In the genomic region with DNA sequence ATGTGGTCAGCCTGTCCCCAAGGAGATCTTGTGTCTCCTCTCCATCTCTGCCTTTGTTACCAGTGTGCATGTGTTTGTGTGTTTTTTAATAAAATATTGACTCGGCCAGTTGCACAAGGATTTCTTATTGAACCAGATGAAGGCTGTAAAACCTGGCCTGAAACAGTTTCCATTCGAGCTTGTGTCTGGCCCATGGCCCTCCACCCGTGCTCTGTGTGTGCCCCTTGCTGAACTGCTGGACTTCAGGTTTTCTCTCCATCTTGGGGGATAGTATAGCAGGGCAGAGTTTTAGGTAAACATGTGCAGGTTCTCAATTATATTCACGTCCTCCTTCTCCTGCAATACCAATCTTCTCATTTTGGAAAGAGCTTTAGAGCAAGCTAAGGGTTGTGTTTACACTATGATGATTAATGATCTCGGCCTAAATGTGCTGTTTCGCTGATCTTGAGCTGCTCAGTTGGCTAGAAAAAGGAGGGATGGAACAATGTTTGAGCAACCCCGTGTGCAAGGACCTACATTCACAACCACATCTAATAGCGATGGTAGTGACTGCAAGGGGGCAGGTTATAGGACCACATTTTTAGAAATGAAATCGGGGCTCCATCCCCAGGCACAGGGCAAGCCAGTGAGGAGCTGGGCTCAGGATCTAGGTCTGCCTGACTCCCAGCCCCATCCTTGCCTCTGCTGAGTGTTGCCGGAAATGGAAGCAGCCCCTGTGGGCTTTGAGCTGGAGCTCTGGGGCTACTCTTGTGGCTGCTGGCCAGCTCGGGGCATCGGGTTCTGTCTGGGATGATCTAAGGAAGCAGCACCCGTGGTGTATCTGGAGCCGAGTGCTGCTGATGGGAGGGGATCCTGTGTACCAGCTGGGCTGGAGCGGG, we compare ENCODE assay signal across 13 cellular contexts. TPM values are rescaled to one million over a fixed set of nuclear protein-coding genes. Genes with fewer than 3 reads are reported as not detected.
DNase-seq lines count a peak whose midpoint lies in the region; ATAC-seq, FAIRE-seq and TF ChIP-seq lines count a peak whose summit lies in the region.
"Had no signal": no experiment of that assay in that cellular context is flagged by ENCODE, and none has a peak within 500 bp of the region (broad histone marks: within the 10 kb centered on the region; RNA-seq: fewer than 3 reads in every experiment).

No MANE protein-coding gene starts in this region.

- no peak overlapping the region for H4K91ac ChIP-seq in H1 (replicated peaks; ENCODE audit: insufficient read length, low read length)

- no peaks in the 10 kb centered on the region for H3K79me2 ChIP-seq in H1 (ENCODE audit: control insufficient read depth in 1 of 2, insufficient read depth in 2 of 2, low read length in 2 of 2)

- H3K4me1 Mint-ChIP-seq in activated CD4-positive, alpha-beta T cell treated with anti-CD3 and anti-CD28 coated beads, Interleukin-2, amount 10 ng/mL, durations not matched to agents 7 days and 5 days, result peaks cover 42% of the 10 kb centered on the region
- H3K4me1 Mint-ChIP-seq in WTC11, result peaks cover 24% of the 10 kb centered on the region

- 0 out of 2 replicates have a peak overlapping the region, but pooled peaks have one; percentile 36 for H2BK5ac ChIP-seq in H1 (ENCODE audit: low read depth, low read length)

- peaks cover 3% of the 10 kb centered on the region for H3K9me3 Mint-ChIP-seq in activated CD4-positive, alpha-beta T cell treated with anti-CD3 and anti-CD28 coated beads, Interleukin-2, amount 10 ng/mL, durations not matched to agents 7 days and 5 days
- no peaks in the 10 kb centered on the region for H3K9me3 Mint-ChIP-seq in WTC11

- FAIRE-seq in H1 (lab: Jason Lieb, UNC) (no peak), pancreas (lab: Jason Lieb, UNC) (no peak)

- TF ChIP-seq CTCF in WTC11 (IDR thresholded peaks at IDR 0.05) (no peak), H1 (IDR thresholded peaks at IDR 0.05; ENCODE audit: control extremely low read depth in 1 of 3, insufficient read depth in 1 of 3, low read depth in 1 of 3, low read length in 3 of 3) (no peak), pancreas (IDR thresholded peaks at IDR 0.05) (no peak)

- no peak overlapping the region for H2BK120ac ChIP-seq in H1 (replicated peaks; ENCODE audit: low read depth, low read length)

- CTCF ChIA-PET in activated CD4-positive, alpha-beta T cell treated with anti-CD3 and anti-CD28 coated beads, Interleukin-2, amount 10 ng/mL, durations not matched to agents 7 days and 5 days (lab: Charles Lee), result interaction anchor here (0.9 to 6.5 kb wide), 6 partner anchors 13 to 83 kb away, joined by 3 to 25 read pairs (median 4); no protein-coding TSS in a partner anchor
- CTCF ChIA-PET in WTC11 (lab: Charles Lee) (interaction anchor here (0.6 to 4.8 kb wide), 4 partner anchors 10 to 80 kb away, joined by 3 to 33 read pairs (median 6); partner anchors contain the start of gene CMTM7), H1 (lab: Charles Lee; ENCODE audit: partially characterized antibody) (interaction anchor here (0.6 to 3.8 kb wide), 12 partner anchors 9 to 277 kb away, joined by 3 to 23 read pairs (median 3); partner anchors contain the start of gene CMTM7)

- ATAC-seq in WTC11, result no peak
- peak in 3 of 4 donors; percentile 17 to 58 (median 48) for ATAC-seq in pancreas
- no peak for ATAC-seq in GM21717 (IDR thresholded peaks at IDR 0.05; ENCODE audit: unreplicated experiment)
- no peak for ATAC-seq in HG03565 (IDR thresholded peaks at IDR 0.05; ENCODE audit: unreplicated experiment)
- ATAC-seq: psoas muscle had no signal

- TF ChIP-seq RAD21 in H1 (IDR thresholded peaks at IDR 0.05 in 1 of 2, conservative IDR thresholded peaks at IDR 0.05 in 1 of 2; ENCODE audit: low read depth in 2 of 2, low read length in 2 of 2), result no peak

- 81% methylated on average over 15 of the region's 15 CpGs; no CpG with 5 or more reads in 1 of the 2 experiments for WGBS in H1 (ENCODE audit: extremely low coverage in 1 of 2, insufficient coverage in 1 of 2, insufficient read length in 1 of 2, insufficient replicate concordance in 2 of 2, low coverage in 1 of 2, low lambda C conversion rate in 2 of 2, missing lambda C conversion rate in 1 of 2), 2 experiments
- WGBS in pancreas, 2 donors, result 75 to 80% methylated on average over 15 of the region's 15 CpGs

- H3K79me1 ChIP-seq in H1 (ENCODE audit: low read depth, low read length), result no peaks in the 10 kb centered on the region

- H3K23ac ChIP-seq in H1 (ENCODE audit: insufficient read length), result no peak overlapping the region

- no peak overlapping the region for H4K8ac ChIP-seq in H1 (ENCODE audit: extremely low read depth, insufficient read depth, low read length)

- no peak overlapping the region for H2AFZ ChIP-seq in H1 (ENCODE audit: low read length)

- no peak overlapping the region for H3K14ac ChIP-seq in H1 (ENCODE audit: insufficient read length)

- no peaks in the 10 kb centered on the region for H3K27me3 Mint-ChIP-seq in activated CD4-positive, alpha-beta T cell treated with anti-CD3 and anti-CD28 coated beads, Interleukin-2, amount 10 ng/mL, durations not matched to agents 7 days and 5 days
- H3K27me3 Mint-ChIP-seq in WTC11 (ENCODE audit: low read depth), result no peaks in the 10 kb centered on the region

- peak overlapping the region; percentile 96 for H3K27ac Mint-ChIP-seq in activated CD4-positive, alpha-beta T cell treated with anti-CD3 and anti-CD28 coated beads, Interleukin-2, amount 10 ng/mL, durations not matched to agents 7 days and 5 days
- no peak overlapping the region for H3K27ac Mint-ChIP-seq in WTC11

- H3K9me3 ChIP-seq in H1 (ENCODE audit: insufficient read depth in 2 of 2, low read depth in 1 of 2, low read length in 1 of 2), result no peaks in the 10 kb centered on the region
- no peaks in the 10 kb centered on the region for H3K9me3 ChIP-seq in pancreas
- H3K9me3 ChIP-seq: psoas muscle, vagina had no signal

- no peaks in the 10 kb centered on the region for H3K27me3 ChIP-seq in H1 (replicated peaks in 1 of 4; ENCODE audit: control insufficient read depth in 3 of 4, extremely low read depth in 1 of 4, insufficient read depth in 3 of 4, low read length in 3 of 4)
- no peaks in the 10 kb centered on the region for H3K27me3 ChIP-seq in pancreas
- H3K27me3 ChIP-seq: vagina had no signal

- DNase-seq in activated CD4-positive, alpha-beta T cell treated with anti-CD3 and anti-CD28 coated beads, Interleukin-2, amount 10 ng/mL, durations not matched to agents 7 days and 5 days, result no peak
- DNase-seq in activated CD4-positive, alpha-beta T cell treated with anti-CD3 and anti-CD28 coated beads, Interleukin-2, amount 50 U/mL, for 1 hour, result no peak
- no peak for DNase-seq in WTC11 (ENCODE audit: low spot score)
- no peak for DNase-seq in H1 (ENCODE audit: low read depth in 1 of 2, low spot score in 2 of 2)
- no peak for DNase-seq in pancreas
- DNase-seq in NCI-H526 treated with DMSO at 0.1 percent for 48 hours (lab: John Stamatoyannopoulos, UW), result no peak
- DNase-seq: NCI-H187 treated with DMSO at 0.1 percent for 48 hours, psoas muscle, SIG-M5 had no signal

- peaks cover 44% of the 10 kb centered on the region for H3K36me3 Mint-ChIP-seq in activated CD4-positive, alpha-beta T cell treated with anti-CD3 and anti-CD28 coated beads, Interleukin-2, amount 10 ng/mL, durations not matched to agents 7 days and 5 days (ENCODE audit: low read depth)
- H3K36me3 Mint-ChIP-seq in WTC11, result peaks cover 5% of the 10 kb centered on the region

- H3K4me1 ChIP-seq in H1 (replicated peaks in 1 of 4; ENCODE audit: control insufficient read depth in 3 of 4, insufficient read depth in 4 of 4, low read length in 3 of 4) (peaks cover 0 to 16% (median 9%) of the 10 kb centered on the region in 4 experiments; a peak in 6 of 7 replicates), pancreas (no peaks in the 10 kb centered on the region)
- H3K4me1 ChIP-seq: psoas muscle had no signal

- H3K18ac ChIP-seq in H1 (ENCODE audit: extremely low read depth, low read length), result no peak overlapping the region

- no peak overlapping the region for H3K4ac ChIP-seq in H1 (replicated peaks; ENCODE audit: insufficient read length, low read depth, low read length)

- H3K27ac ChIP-seq in H1 (ENCODE audit: low read depth, low read length) (0 out of 2 replicates have a peak overlapping the region, but pooled peaks have one; percentile 7), pancreas (no peak overlapping the region)
- H3K27ac ChIP-seq: KMS-11, psoas muscle, vagina had no signal

- no peak overlapping the region for H3K56ac ChIP-seq in H1 (replicated peaks; ENCODE audit: insufficient read length, low read depth, low read length)

- H3K4me3 ChIP-seq in H1 (ENCODE audit: extremely low read depth in 1 of 4, insufficient read depth in 2 of 4, low read depth in 3 of 4, low read length in 4 of 4) (no peak overlapping the region), pancreas (no peak overlapping the region)
- H3K4me3 ChIP-seq: psoas muscle, vagina had no signal

- no peak overlapping the region for H3K4me2 ChIP-seq in H1 (ENCODE audit: insufficient read depth in 1 of 2, low read depth in 2 of 2, low read length in 2 of 2)
- H3K4me2 ChIP-seq: KMS-11 had no signal

- no peak overlapping the region for H4K5ac ChIP-seq in H1 (ENCODE audit: insufficient read length, low read depth, low read length)

- H2BK12ac ChIP-seq in H1 (ENCODE audit: low read depth, low read length), result peak overlapping the region; percentile 60; the same call in 1 of the 2 replicates

- intact Hi-C loops in pancreas (cut with DNase I), result no loop called here

- H2AK5ac ChIP-seq in H1 (ENCODE audit: low read depth, low read length), result no peak overlapping the region

- no peaks in the 10 kb centered on the region for H4K20me1 ChIP-seq in H1 (replicated peaks in 1 of 2; ENCODE audit: control insufficient read depth in 1 of 2, insufficient read depth in 2 of 2, low read length in 2 of 2)

- POLR2A ChIA-PET in activated CD4-positive, alpha-beta T cell treated with anti-CD3 and anti-CD28 coated beads, Interleukin-2, amount 10 ng/mL, durations not matched to agents 7 days and 5 days (lab: Charles Lee), result no interaction called here
- POLR2A ChIA-PET in WTC11 (lab: Charles Lee), result interaction anchor here (1.1 kb wide), 1 partner anchor 13 kb away, joined by 3 read pairs; no protein-coding TSS in a partner anchor
- POLR2A ChIA-PET in H1 (lab: Charles Lee; ENCODE audit: partially characterized antibody), result interaction anchor here (1.2 kb wide), 1 partner anchor 25 kb away, joined by 4 read pairs; no protein-coding TSS in a partner anchor

- no peak overlapping the region for H3K4me3 Mint-ChIP-seq in activated CD4-positive, alpha-beta T cell treated with anti-CD3 and anti-CD28 coated beads, Interleukin-2, amount 10 ng/mL, durations not matched to agents 7 days and 5 days
- no peak overlapping the region for H3K4me3 Mint-ChIP-seq in WTC11

- no peak for TF ChIP-seq POLR2A in H1 (IDR thresholded peaks at IDR 0.05; ENCODE audit: control extremely low read depth in 1 of 2, low read depth in 2 of 2, low read length in 2 of 2)

- TF ChIP-seq EP300 in H1 (IDR thresholded peaks at IDR 0.05; ENCODE audit: borderline replicate concordance in 1 of 2, low read depth in 2 of 2, low read length in 2 of 2), result no peak

- H3K9ac ChIP-seq in H1 (replicated peaks in 1 of 4; ENCODE audit: extremely low read depth in 1 of 4, low read depth in 3 of 4, low read length in 3 of 4), result no peak overlapping the region
- H3K9ac ChIP-seq: KMS-11 had no signal

- H2BK20ac ChIP-seq in H1 (ENCODE audit: low read length), result no peak overlapping the region

- H3K36me3 ChIP-seq in H1 (ENCODE audit: control insufficient read depth in 2 of 4, insufficient read depth in 4 of 4, low read length in 3 of 4) (peaks cover 0 to 6% (median 0%) of the 10 kb centered on the region in 4 experiments; a peak in 2 of 8 replicates), pancreas (no peaks in the 10 kb centered on the region)
- H3K36me3 ChIP-seq: vagina had no signal

- peak overlapping the region; percentile 5; the same call in 1 of the 2 replicates for H2BK15ac ChIP-seq in H1 (ENCODE audit: low read length)

- no peaks in the 10 kb centered on the region for H3K23me2 ChIP-seq in H1 (ENCODE audit: low read depth, low read length)

RNA-seq across cellular contexts. Expression of gene CMTM6, which starts 47.7 kb away (rescaled TPM):
- total RNA-seq in activated CD4-positive, alpha-beta T cell treated with anti-CD3 and anti-CD28 coated beads, Interleukin-2, amount 10 ng/mL, durations not matched to agents 7 days and 5 days, result 10 to 100 TPM; 55.2 to 57.1 TPM
- total RNA-seq in WTC11 (2021) (36.0 to 42.3 TPM (median 39.3 TPM) in 3 replicates), pancreas (10 to 100 TPM in 4 of 6 donors, 1 to 10 TPM in 2; 8.4 to 34.0 (median 13.7) TPM)
- total RNA-seq in H1 (2021; fragmentation: NEBNext Ultra II Directional; extraction: Animal tissue kit (Norgen Biotek cat#: 25700)), result 46.8 and 51.5 TPM in 2 replicates
- polyA plus RNA-seq in H1 (2011; rRNA removed) (14.0 and 24.0 TPM in 2 replicates), pancreas (10 to 100 TPM; 10.3 to 18.5 TPM)
- polyA plus RNA-seq in H1 (2011; cell fraction: cytosol; rRNA removed), result 24.6 TPM
- 18.4 TPM for polyA plus RNA-seq in H1 (2011; cell fraction: nucleus; rRNA removed)
- 18.6 to 30.7 TPM (median 21.9 TPM) in 4 replicates for polyA plus RNA-seq in H1 (2012, experiment 1 of 2)
- 4.9 TPM for polyA plus RNA-seq in H1 (2012, experiment 2 of 2)
- 62.4 TPM for polyA plus RNA-seq in H1 (2013, experiment 1 of 2)
- 70.2 TPM for polyA plus RNA-seq in H1 (2013, experiment 2 of 2)
- polyA minus RNA-seq in H1 (2011; rRNA and poly(A)+ RNA removed), result 17.8 and 22.2 TPM in 2 replicates
- 10.1 TPM for polyA minus RNA-seq in H1 (2011; cell fraction: cytosol; rRNA and poly(A)+ RNA removed)
- 31.1 TPM for polyA minus RNA-seq in H1 (2011; cell fraction: nucleus; rRNA and poly(A)+ RNA removed)

Comparison
In these comparisons a context has a peak if more than half of its experiments do, and no peak if none do; other contexts are left out.
1. ATAC-seq: peak in pancreas (3 of 4); none in WTC11 (single experiment), GM21717 (single experiment) and HG03565 (single experiment).